Comparison of ENCODE assay signal across 7 cellular contexts in the genomic region with DNA sequence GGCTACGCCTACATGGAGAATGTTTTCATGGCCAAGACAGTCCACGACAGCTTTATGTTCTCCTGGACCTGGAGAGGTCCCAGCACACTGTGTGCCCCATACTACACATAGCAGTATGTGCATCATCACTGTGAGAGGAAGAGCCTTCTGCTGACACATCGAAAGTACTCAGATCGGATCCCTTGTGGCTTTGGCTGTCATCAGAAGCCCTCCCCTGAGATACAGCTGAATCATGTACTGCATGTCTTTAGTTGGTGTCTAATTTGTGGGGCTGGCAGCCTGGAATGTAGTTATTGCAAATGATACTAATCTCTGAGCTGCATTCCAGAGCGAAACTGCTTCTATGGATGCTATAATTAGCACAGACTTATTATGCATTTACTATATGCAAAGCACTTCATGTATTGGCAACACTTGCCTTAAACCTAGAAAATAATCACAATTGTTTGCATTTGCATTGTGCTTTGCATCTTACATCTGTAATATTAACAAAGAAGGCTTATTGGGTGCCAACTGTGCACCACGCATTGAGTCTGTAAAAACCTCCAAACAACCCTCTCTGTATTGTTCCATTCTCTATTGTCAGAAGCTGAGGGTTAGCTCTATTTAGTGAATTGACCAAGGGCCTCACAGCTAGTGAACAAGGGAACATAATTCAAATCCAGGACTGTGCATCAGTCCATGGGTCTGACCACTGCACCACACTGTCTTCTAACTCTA.
DNase-seq lines count a peak whose midpoint lies in the region; ATAC-seq and TF ChIP-seq lines count a peak whose summit lies in the region.

No MANE protein-coding gene starts in this region.

- no peak overlapping the region for H3K27ac Mint-ChIP-seq in activated naive CD4-positive, alpha-beta T cell treated with anti-CD3 and anti-CD28 coated beads, Interleukin-2, amount 50 U/mL, for 72 hours
- H3K27ac Mint-ChIP-seq in stimulated activated naive CD8-positive, alpha-beta T cell treated with anti-CD3 and anti-CD28 coated beads, Interleukin-15, Interleukin-2, amounts not matched to agents 100 ng/mL and 50 ng/mL, for 24 hours = peak overlapping the region; percentile 45

- H3K4me3 Mint-ChIP-seq in stimulated activated naive CD8-positive, alpha-beta T cell treated with anti-CD3 and anti-CD28 coated beads, Interleukin-15, Interleukin-2, amounts not matched to agents 100 ng/mL and 50 ng/mL, for 24 hours = no peak overlapping the region

- peaks cover 0 to 4% of the 10 kb centered on the region in 2 donors for H3K9me3 Mint-ChIP-seq in activated naive CD4-positive, alpha-beta T cell treated with anti-CD3 and anti-CD28 coated beads, Interleukin-2, amount 50 U/mL, for 72 hours
- H3K9me3 Mint-ChIP-seq in stimulated activated naive CD8-positive, alpha-beta T cell treated with anti-CD3 and anti-CD28 coated beads, Interleukin-15, Interleukin-2, amounts not matched to agents 100 ng/mL and 50 ng/mL, for 24 hours = peaks cover 5% of the 10 kb centered on the region

- TF ChIP-seq CTCF in OCI-LY1 (IDR thresholded peaks at IDR 0.05; ENCODE audit: low read length) = no peak

- peaks cover 0 to 8% of the 10 kb centered on the region in 2 donors for H3K36me3 Mint-ChIP-seq in activated naive CD4-positive, alpha-beta T cell treated with anti-CD3 and anti-CD28 coated beads, Interleukin-2, amount 50 U/mL, for 72 hours
- peaks cover 21% of the 10 kb centered on the region for H3K36me3 Mint-ChIP-seq in stimulated activated naive CD8-positive, alpha-beta T cell treated with anti-CD3 and anti-CD28 coated beads, Interleukin-15, Interleukin-2, amounts not matched to agents 100 ng/mL and 50 ng/mL, for 24 hours (ENCODE audit: low read depth)

- no peak overlapping the region for H3K4me3 ChIP-seq in OCI-LY1 (ENCODE audit: low read depth, low read length, poor library complexity, severe bottlenecking)

- H3K4me1 ChIP-seq in OCI-LY1 (ENCODE audit: insufficient read depth, low read length, severe bottlenecking) = peaks cover 41% of the 10 kb centered on the region

- peak overlapping the region; percentile 8; the same call in 1 of the 2 replicates for H3K4me2 ChIP-seq in OCI-LY1 (ENCODE audit: low read length)

- DNase-seq in activated naive CD4-positive, alpha-beta T cell treated with anti-CD3 and anti-CD28 coated beads, Interleukin-2, amount 50 U/mL, for 72 hours (ENCODE audit: low spot score in 2 of 2) = peak in 1 of 2 donors; percentile 52
- no peak for DNase-seq in left lobe of liver (ENCODE audit: low spot score)
- no peak for DNase-seq in ureter (ENCODE audit: low spot score)

- no peaks in the 10 kb centered on the region for H3F3A ChIP-seq in OCI-LY1 (ENCODE audit: insufficient read depth, low read length)

- H3K27ac ChIP-seq in OCI-LY1 (ENCODE audit: low read depth, low read length, poor library complexity, severe bottlenecking) = no peak overlapping the region

- H3K79me2 ChIP-seq in OCI-LY1 (ENCODE audit: insufficient read depth, low read length) = no peaks in the 10 kb centered on the region

- H3K9me2 ChIP-seq in OCI-LY1 (ENCODE audit: low read depth, low read length) = no peaks in the 10 kb centered on the region

- ATAC-seq in GM18861 (IDR thresholded peaks at IDR 0.05; ENCODE audit: unreplicated experiment) = peak; percentile 84
- peak; percentile 84 for ATAC-seq in HG02885 (IDR thresholded peaks at IDR 0.05; ENCODE audit: poor library complexity, unreplicated experiment)
- ATAC-seq in activated naive CD4-positive, alpha-beta T cell treated with anti-CD3 and anti-CD28 coated beads, Interleukin-2, amount 50 U/mL, for 72 hours = peak; percentile 70 to 81
- ATAC-seq in left lobe of liver = peak; percentile 63

- H3K9me3 ChIP-seq in OCI-LY1 (ENCODE audit: low read length) = no peaks in the 10 kb centered on the region

- no peaks in the 10 kb centered on the region for H3K27me3 ChIP-seq in OCI-LY1 (ENCODE audit: insufficient read depth, low read length)

- no peaks in the 10 kb centered on the region for H3K36me3 ChIP-seq in OCI-LY1 (ENCODE audit: insufficient read depth, low read length)

- H3K27me3 Mint-ChIP-seq in stimulated activated naive CD8-positive, alpha-beta T cell treated with anti-CD3 and anti-CD28 coated beads, Interleukin-15, Interleukin-2, amounts not matched to agents 100 ng/mL and 50 ng/mL, for 24 hours = no peaks in the 10 kb centered on the region

- H2AFZ ChIP-seq in OCI-LY1 (ENCODE audit: low read length) = no peak overlapping the region

- peaks cover 35% of the 10 kb centered on the region for H3K4me1 Mint-ChIP-seq in stimulated activated naive CD8-positive, alpha-beta T cell treated with anti-CD3 and anti-CD28 coated beads, Interleukin-15, Interleukin-2, amounts not matched to agents 100 ng/mL and 50 ng/mL, for 24 hours (ENCODE audit: low read depth)

- H3K9ac ChIP-seq in OCI-LY1 (ENCODE audit: low read length) = no peak overlapping the region

- no peaks in the 10 kb centered on the region for H4K20me1 ChIP-seq in OCI-LY1 (ENCODE audit: insufficient read depth, low read length)
